ENCODE assay signal across 8 cellular contexts in genomic region chr3:23202921-23203650, GRCh38. TPM values are rescaled to one million over a fixed set of nuclear protein-coding genes. Genes with fewer than 3 reads are reported as not detected.
A peak's percentile ranks its signal among the peaks of the same experiment; 100 is the strongest.
DNase-seq lines count a peak whose midpoint lies in the region; ATAC-seq and TF ChIP-seq lines count a peak whose summit lies in the region.

Gene UBE2E2 (plus strand): TSS chr3:23203327.

- H3K27me3 ChIP-seq in iPS DF 6.9 (ENCODE audit: control insufficient read depth, insufficient read depth, low read length) = peaks cover 5% of the 10 kb centered on the region; the same call in 1 of the 2 replicates

- DNase-seq in KG1 (lab: John Stamatoyannopoulos, UW) (peak; percentile 30), T-helper 1 cell (peak in 4 of 5 donors; percentile 15 to 39 (median 20)), iPS DF 6.9 (ENCODE audit: low read depth, low spot score) (no peak), sciatic nerve (ENCODE audit: low spot score) (peak; percentile 84), GF-D8 (lab: John Stamatoyannopoulos, UW) (no peak)

- no peaks in the 10 kb centered on the region for H3K9me3 ChIP-seq in iPS DF 6.9 (ENCODE audit: control insufficient read depth, insufficient read depth, low read length)

- peak within 1 kb of the TSS; percentile 89 for H3K4me3 ChIP-seq in GM08714 (ENCODE audit: low read length)
- peak within 1 kb of the TSS; percentile 96 for H3K4me3 ChIP-seq in iPS DF 6.9 (ENCODE audit: low read length)

- intact Hi-C loops in sciatic nerve (cut with DNase I) = no loop called here

- no peak within 1 kb of the TSS for H3K27ac ChIP-seq in iPS DF 6.9 (ENCODE audit: low read length)

- H3K4me3 Mint-ChIP-seq in brain = peak within 1 kb of the TSS; percentile 94 to 98 (median 96)

- no peaks in the 10 kb centered on the region for H3K36me3 Mint-ChIP-seq in brain

- peaks cover 31% of the 10 kb centered on the region for H3K4me1 Mint-ChIP-seq in brain

- H3K36me3 ChIP-seq in iPS DF 6.9 (ENCODE audit: control insufficient read depth, insufficient read depth, low read length) = no peaks in the 10 kb centered on the region

- no CpG with 5 or more reads among the region's 99 CpGs for WGBS in iPS DF 6.9 (ENCODE audit: insufficient coverage, insufficient read length)

- peak; percentile 62 for ATAC-seq in GM21786 (IDR thresholded peaks at IDR 0.05; ENCODE audit: unreplicated experiment)
- peak; percentile 85 for ATAC-seq in sciatic nerve

- peaks cover 38% of the 10 kb centered on the region for H3K27me3 Mint-ChIP-seq in brain

- no peak for TF ChIP-seq CTCF in brain (conservative IDR thresholded peaks at IDR 0.05)

- no peaks in the 10 kb centered on the region for H3K9me3 Mint-ChIP-seq in brain

- peaks cover 2% of the 10 kb centered on the region; the same call in 1 of the 2 replicates for H3K4me1 ChIP-seq in iPS DF 6.9 (ENCODE audit: control insufficient read depth, insufficient read depth, low read length)

- H3K27ac Mint-ChIP-seq in brain = peak within 1 kb of the TSS; percentile 88 to 94 (median 89)

RNA-seq across cellular contexts. Expression of gene UBE2E2, which starts in this region (rescaled TPM):
- polyA plus RNA-seq in brain (ENCODE audit: insufficient read depth, low read depth, low replicate concordance) = 33.3 TPM
- total RNA-seq in sciatic nerve = 91.0 TPM

Comparison
In these comparisons a context has a peak if more than half of its experiments do, and no peak if none do; other contexts are left out.
1. DNase-seq: peak in KG1 (single experiment), T-helper 1 cell (4 of 5) and sciatic nerve (single experiment); none in iPS DF 6.9 (single experiment) and GF-D8 (single experiment).